30 cellular contexts compared by ENCODE assay signal in genomic region chr1:222138095-222138494, GRCh38.
"Had no signal": no experiment of that assay in that cellular context is flagged by ENCODE, and none has a peak within 500 bp of the region (broad histone marks: within the 10 kb centered on the region; RNA-seq: fewer than 3 reads in every experiment).

No MANE protein-coding gene starts in this region.

- H3K4me1 ChIP-seq: adrenal gland, body of pancreas, colonic mucosa, esophagus muscularis mucosa, foreskin keratinocyte, gastroesophageal sphincter, heart right ventricle had no signal

- H3K4me3 ChIP-seq: adrenal gland, body of pancreas, colonic mucosa, esophagus muscularis mucosa, gastroesophageal sphincter, heart right ventricle had no signal

- H3K36me3 ChIP-seq: adrenal gland, colonic mucosa, esophagus muscularis mucosa, gastroesophageal sphincter, heart right ventricle, WERI-Rb-1 had no signal

- H3K9me3 ChIP-seq: adrenal gland, body of pancreas, colonic mucosa had no signal

- ATAC-seq: activated CD4-positive, CD25-positive, alpha-beta regulatory T cell treated with anti-CD3 and anti-CD28 coated beads, Interleukin-2, amount 50 U/mL, for 24 hours; activated CD8-positive, alpha-beta T cell treated with anti-CD3 and anti-CD28 coated beads for 36 hours; activated naive CD8-positive, alpha-beta T cell treated with anti-CD3 and anti-CD28 coated beads, Interleukin-2, amount 50 U/mL, for 24 hours; body of pancreas; foreskin keratinocyte; gastroesophageal sphincter; heart right ventricle; T-helper 17 cell had no signal

- DNase-seq: activated B cell treated with CpG ODN at 0.5 μM for 24 hours; activated CD4-positive, alpha-beta T cell treated with anti-CD3 and anti-CD28 coated beads for 48 hours; activated CD4-positive, alpha-beta T cell treated with anti-CD3 and anti-CD28 coated beads, Interleukin-2, amount 50 U/mL, for 1 hour; activated CD4-positive, alpha-beta T cell treated with anti-CD3 and anti-CD28 coated beads, Interleukin-2, amount 50 U/mL, for 48 hours; activated CD8-positive, alpha-beta memory T cell treated with anti-CD3 and anti-CD28 coated beads for 24 hours; activated CD8-positive, alpha-beta T cell treated with anti-CD3 and anti-CD28 coated beads for 36 hours; activated effector memory CD4-positive, alpha-beta T cell treated with anti-CD3 and anti-CD28 coated beads, Interleukin-2, amount 50 U/mL, for 16 hours; activated naive CD4-positive, alpha-beta T cell treated with anti-CD3 and anti-CD28 coated beads for 36 hours; activated naive CD8-positive, alpha-beta T cell treated with anti-CD3 and anti-CD28 coated beads for 36 hours; activated naive CD8-positive, alpha-beta T cell treated with anti-CD3 and anti-CD28 coated beads, Interleukin-2, amount 50 U/mL, for 24 hours; activated T-cell treated with anti-CD3 and anti-CD28 coated beads, Interleukin-2, amount 50 U/mL, for 1 hour; activated T-cell treated with anti-CD3 and anti-CD28 coated beads, Interleukin-2, amount 50 U/mL, for 48 hours; adrenal gland; amygdala; aorta; body of pancreas; caudate nucleus; colonic mucosa; effector CD8-positive, alpha-beta T cell; endodermal cell; erythroblast; foreskin keratinocyte; heart right ventricle; T-helper 1 cell; T-helper 17 cell; T1000; WERI-Rb-1 had no signal

- H3K27ac ChIP-seq: adrenal gland, body of pancreas, colonic mucosa, esophagus muscularis mucosa, foreskin keratinocyte, gastroesophageal sphincter, heart right ventricle, WERI-Rb-1 had no signal
